15 cellular contexts compared by ENCODE assay signal in the genomic region with DNA sequence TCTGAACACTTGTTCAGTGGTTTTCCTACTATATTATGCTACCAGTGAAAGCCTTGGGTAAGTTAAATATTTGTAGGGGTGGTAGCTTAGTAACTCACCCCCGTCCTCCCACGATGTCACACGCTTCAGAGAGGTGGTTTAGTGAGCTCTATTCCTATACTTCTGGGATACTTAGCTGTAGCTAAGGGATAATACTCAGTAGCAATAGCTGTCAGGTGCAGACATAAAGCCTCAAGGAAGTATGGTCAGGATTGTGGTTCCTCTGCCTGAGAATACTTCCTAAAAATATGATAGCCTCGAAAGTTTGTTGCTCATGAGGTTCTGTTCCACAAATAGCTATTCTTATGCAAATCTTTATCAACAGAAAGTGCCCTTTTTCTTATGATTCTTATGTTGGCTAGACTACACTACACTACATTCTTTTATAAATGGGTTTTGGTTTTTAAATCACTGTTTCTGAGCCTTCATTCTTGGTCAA. TPM values are rescaled to one million over a fixed set of nuclear protein-coding genes. Genes with fewer than 3 reads are reported as not detected.
A peak's percentile ranks its signal among the peaks of the same experiment; 100 is the strongest.
DNase-seq lines count a peak whose midpoint lies in the region; ATAC-seq, FAIRE-seq and TF ChIP-seq lines count a peak whose summit lies in the region.
"Had no signal": no experiment of that assay in that cellular context is flagged by ENCODE, and none has a peak within 500 bp of the region (broad histone marks: within the 10 kb centered on the region; RNA-seq: fewer than 3 reads in every experiment).

No MANE protein-coding gene starts in this region.

- H3K9ac ChIP-seq in GM12878 (ENCODE audit: control insufficient read depth, insufficient read depth, low read length), result peak overlapping the region; percentile 5; the same call in 1 of the 2 replicates
- H3K9ac ChIP-seq in GM23248, result no peak overlapping the region

- intact Hi-C loops in GM12878 (cut with micrococcal nuclease; ENCODE audit: unreplicated experiment), result no loop called here
- intact Hi-C loops in sciatic nerve (cut with DNase I), result no loop called here

- H3K27ac ChIP-seq in GM12878 (ENCODE audit: control insufficient read depth, insufficient read depth) (peak overlapping the region; percentile 63), GM23248 (no peak overlapping the region)
- H3K27ac ChIP-seq: gastrocnemius medialis, tibial nerve had no signal

- 10% methylated on average over 4 of the region's 4 CpGs for WGBS in GM12878 (ENCODE audit: insufficient coverage, insufficient replicate concordance, low lambda C conversion rate, missing lambda C conversion rate)
- 73 to 74% methylated on average over 4 of the region's 4 CpGs for WGBS in GM23248 (ENCODE audit: low coverage in 1 of 2, low lambda C conversion rate in 2 of 2, missing lambda C conversion rate in 2 of 2), 2 experiments

- SMC1A ChIA-PET in GM12878 (lab: Charles Lee; ENCODE audit: uncharacterized antibody, unreplicated experiment), result interaction anchor here (0.9 to 2.6 kb wide), 11 partner anchors 9 to 195 kb away, joined by 3 to 17 read pairs (median 5); no protein-coding TSS in a partner anchor

- no peak for TF ChIP-seq CTCF in GM12875 (IDR thresholded peaks at IDR 0.05; ENCODE audit: borderline replicate concordance, insufficient read depth, low read depth, low read length)
- TF ChIP-seq CTCF in GM12878 (IDR thresholded peaks at IDR 0.05 in 2 of 3, conservative IDR thresholded peaks at IDR 0.05 in 1 of 3; ENCODE audit: control insufficient read depth in 2 of 3, extremely low read depth in 1 of 3, insufficient read depth in 1 of 3, low read depth in 3 of 3, low read length in 3 of 3), result no peak

- H3K36me3 ChIP-seq in GM12878 (ENCODE audit: control insufficient read depth in 2 of 2, insufficient read depth in 2 of 2, low read length in 1 of 2), result peaks cover 19 to 55% of the 10 kb centered on the region in 2 experiments
- H3K36me3 ChIP-seq in GM23248 (ENCODE audit: low read depth), result peaks cover 89% of the 10 kb centered on the region

- in situ Hi-C loops in GM12878 (cut with MboI) (no loop called here), GM23248 (cut with MboI) (no loop called here)

- H3K27me3 ChIP-seq in GM12878 (replicated peaks in 1 of 2; ENCODE audit: control insufficient read depth in 2 of 2, insufficient read depth in 2 of 2, low read length in 1 of 2) (no peaks in the 10 kb centered on the region), GM23248 (replicated peaks; ENCODE audit: insufficient read depth) (no peaks in the 10 kb centered on the region)
- H3K27me3 ChIP-seq: gastrocnemius medialis, tibial nerve had no signal

- RAD21 ChIA-PET in GM12878 (lab: Charles Lee; ENCODE audit: unreplicated experiment), result interaction anchor here (0.9 to 2.6 kb wide), 8 partner anchors 9 to 195 kb away, joined by 3 to 20 read pairs (median 4); no protein-coding TSS in a partner anchor

- H3K9me3 ChIP-seq in GM12878 (replicated peaks; ENCODE audit: control insufficient read depth, insufficient read depth, low read length), result no peaks in the 10 kb centered on the region
- H3K9me3 ChIP-seq in GM23248 (ENCODE audit: low read depth), result no peaks in the 10 kb centered on the region
- H3K9me3 ChIP-seq: gastrocnemius medialis, tibial nerve had no signal

- POLR2A ChIA-PET in GM12878 (lab: Charles Lee), result interaction anchor here (0.6 to 1.8 kb wide), 5 partner anchors 9 to 127 kb away, joined by 3 to 11 read pairs (median 4); partner anchors contain the start of gene DLST

- peak; percentile 54 for ATAC-seq in GM21367 (IDR thresholded peaks at IDR 0.05; ENCODE audit: unreplicated experiment)
- peak; percentile 60 for ATAC-seq in HG03175 (IDR thresholded peaks at IDR 0.05; ENCODE audit: unreplicated experiment)
- peak; percentile 69 for ATAC-seq in GM12878
- ATAC-seq in GM21717 (IDR thresholded peaks at IDR 0.05; ENCODE audit: unreplicated experiment), result no peak
- ATAC-seq in sciatic nerve, result no peak
- ATAC-seq: gastrocnemius medialis, left lobe of liver had no signal

- no peak overlapping the region for H2AFZ ChIP-seq in GM12878 (ENCODE audit: control insufficient read depth, low read depth, low read length)
- no peak overlapping the region for H2AFZ ChIP-seq in GM23248

- H3K4me3 ChIP-seq in GM12875 (ENCODE audit: low read depth, low read length) (peak overlapping the region; percentile 19), GM12878 (no peak overlapping the region; the same call in 1 of the 2 replicates), GM23248 (no peak overlapping the region)
- H3K4me3 ChIP-seq: gastrocnemius medialis, tibial nerve had no signal

- CTCF ChIA-PET in GM12878 (lab: Yijun Ruan, JAX), result interaction anchor here (0.6 to 26.0 kb wide), 11 partner anchors 9 to 195 kb away, joined by 3 to 552 read pairs (median 5); partner anchors contain the start of gene DLST

- no peak for TF ChIP-seq RAD21 in GM12878 (IDR thresholded peaks at IDR 0.05; ENCODE audit: insufficient read depth, low read depth, low read length)

- no peaks in the 10 kb centered on the region for H3K9me2 ChIP-seq in GM23248 (ENCODE audit: insufficient read depth)

- H3F3A ChIP-seq in GM23248 (ENCODE audit: insufficient read depth), result peaks cover 24% of the 10 kb centered on the region

- FAIRE-seq in GM12878 (lab: Jason Lieb, UNC), result peak; percentile 41
- FAIRE-seq: colon had no signal

- no TSS peak for BruUV-seq in GM12878 (replicated peaks; lab: Mats Ljungman, UMichigan)

- H3K79me2 ChIP-seq in GM12878 (ENCODE audit: control insufficient read depth, insufficient read depth, low read length) (no peaks in the 10 kb centered on the region), GM23248 (ENCODE audit: insufficient read depth) (peaks cover 70% of the 10 kb centered on the region)

- DNase-seq in GM12878 (ENCODE audit: low read depth, low spot score), result peak; percentile 37
- DNase-seq in GM23248, result no peak
- DNase-seq in KG1 (lab: John Stamatoyannopoulos, UW), result no peak
- no peak for DNase-seq in sciatic nerve (ENCODE audit: low spot score)
- DNase-seq: activated effector memory CD4-positive, alpha-beta T cell treated with Interleukin-2 at 50 U/mL for 16 hours; gastrocnemius medialis had no signal

- H3K4me1 ChIP-seq in GM12878 (ENCODE audit: control insufficient read depth, insufficient read depth, low read length), result peaks cover 35% of the 10 kb centered on the region
- peaks cover 17% of the 10 kb centered on the region for H3K4me1 ChIP-seq in GM23248 (ENCODE audit: insufficient read depth)

- H4K20me1 ChIP-seq in GM12878 (ENCODE audit: control insufficient read depth, insufficient read depth), result no peaks in the 10 kb centered on the region
- peaks cover 4% of the 10 kb centered on the region; the same call in 1 of the 2 replicates for H4K20me1 ChIP-seq in GM23248 (ENCODE audit: insufficient read depth)

- no peak for TF ChIP-seq POLR2A in GM12878 (IDR thresholded peaks at IDR 0.05; ENCODE audit: low read depth, low read length)

- TF ChIP-seq EP300 in GM12878 (IDR thresholded peaks at IDR 0.05; ENCODE audit: borderline replicate concordance in 1 of 2, control insufficient read depth in 1 of 2, low read depth in 2 of 2, low read length in 2 of 2), result no peak

- H3K4me2 ChIP-seq in GM12878 (ENCODE audit: control insufficient read depth, insufficient read depth) (peak overlapping the region; percentile 67), GM23248 (ENCODE audit: unreplicated experiment) (no peak overlapping the region)

RNA-seq across cellular contexts. Expression of gene DLST, which starts 11.9 kb away (rescaled TPM):
- 115 and 132 TPM in 2 replicates for total RNA-seq in GM12878 (2013; cell fraction: nucleolus; rRNA removed)
- total RNA-seq in GM12878 (2014; rRNA removed) (64.7 and 67.0 TPM in 2 replicates), GM12878 (2014; rRNA removed; fragmentation: Illumina TruSeq; extraction: Trizol) (68.3 and 72.9 TPM in 2 replicates), GM12878 (2021) (118 and 126 TPM in 2 replicates), sciatic nerve (79.6 TPM)
- polyA plus RNA-seq in GM12878 (2011; ENCODE audit: low read depth), result 49.5 TPM
- polyA plus RNA-seq in GM12878 (2011; rRNA removed) (127 and 141 TPM in 2 replicates), GM12878 (2014; fragmentation: Illumina TruSeq; extraction: Trizol) (116 and 119 TPM in 2 replicates), GM12878 (2014; fragmentation: Nextera tagmentation; extraction: Ambion mirVana) (10 to 100 TPM in 1 of 2 experiments, 1 to 10 TPM in 1; 2.9 to 12.2 TPM), GM12878 (2014; rRNA removed) (113 and 116 TPM in 2 replicates), GM12878 (2016; fragmentation: Nextera tagmentation; extraction: Ambion mirVana) (10 to 100 TPM; 10.8 to 14.9 TPM), GM23248 (2016; fragmentation: Nextera tagmentation; extraction: Ambion mirVana) (11.8 and 12.4 TPM in 2 replicates)
- polyA plus RNA-seq in GM12878 (2011; cell fraction: cytosol; rRNA removed), result 189 and 215 TPM in 2 replicates
- polyA plus RNA-seq in GM12878 (2011; cell fraction: nucleus; rRNA removed), result 134 and 155 TPM in 2 replicates
- polyA plus RNA-seq in GM12878 (2012), result 68.5 and 77.5 TPM in 2 replicates
- 130 and 164 TPM in 2 replicates for polyA minus RNA-seq in GM12878 (2011; rRNA and poly(A)+ RNA removed)
- polyA minus RNA-seq in GM12878 (2011; cell fraction: cytosol; rRNA and poly(A)+ RNA removed), result 32.6 and 43.8 TPM in 2 replicates
- 40.4 and 50.0 TPM in 2 replicates for polyA minus RNA-seq in GM12878 (2011; cell fraction: nucleus; rRNA and poly(A)+ RNA removed)
- total RNA-seq in GM23248 (2014; rRNA removed; shearing (Covaris generic)), result 60.8 and 88.1 TPM in 2 replicates

RNA-seq across cellular contexts. Expression of gene PROX2, which starts 17.7 kb away (rescaled TPM):
- total RNA-seq in GM12878 (2013; cell fraction: nucleolus; rRNA removed), result not detected in 2 replicates
- total RNA-seq in GM12878 (2014; rRNA removed) (0.16 and 0.23 TPM in 2 replicates), GM12878 (2014; rRNA removed; fragmentation: Illumina TruSeq; extraction: Trizol) (0.27 and 0.37 TPM in 2 replicates), GM12878 (2021) (0.11 and 0.33 TPM in 2 replicates), sciatic nerve (not detected)
- polyA plus RNA-seq in GM12878 (2011; ENCODE audit: low read depth), result 0.29 TPM
- polyA plus RNA-seq in GM12878 (2011; rRNA removed) (0.03 and 0.11 TPM in 2 replicates), GM12878 (2014; fragmentation: Illumina TruSeq; extraction: Trizol) (0.16 TPM in 1 of 2 replicates, not detected in the other), GM12878 (2014; fragmentation: Nextera tagmentation; extraction: Ambion mirVana) (under 1 TPM; 0.04 to 0.05 TPM), GM12878 (2014; rRNA removed) (0.08 and 0.12 TPM in 2 replicates), GM12878 (2016; fragmentation: Nextera tagmentation; extraction: Ambion mirVana) (under 1 TPM; 0.28 to 0.42 TPM), GM23248 (2016; fragmentation: Nextera tagmentation; extraction: Ambion mirVana) (0.05 TPM in 1 of 2 replicates, not detected in the other)
- not detected in 2 replicates for polyA plus RNA-seq in GM12878 (2011; cell fraction: cytosol; rRNA removed)
- polyA plus RNA-seq in GM12878 (2011; cell fraction: nucleus; rRNA removed), result 0.03 TPM in 1 of 2 replicates, not detected in the other
- polyA plus RNA-seq in GM12878 (2012), result 0.38 and 0.50 TPM in 2 replicates
- not detected in 2 replicates for polyA minus RNA-seq in GM12878 (2011; rRNA and poly(A)+ RNA removed)
- polyA minus RNA-seq in GM12878 (2011; cell fraction: cytosol; rRNA and poly(A)+ RNA removed), result not detected in 2 replicates
- polyA minus RNA-seq in GM12878 (2011; cell fraction: nucleus; rRNA and poly(A)+ RNA removed), result not detected in 2 replicates
- total RNA-seq in GM23248 (2014; rRNA removed; shearing (Covaris generic)), result not detected in 2 replicates
- total RNA-seq: gastrocnemius medialis, left lobe of liver, MCF 10A, posterior vena cava, tibial nerve had no signal

RNA-seq across cellular contexts. Expression of gene RPS6KL1, which starts 29.4 kb away (rescaled TPM):
- 0.37 and 0.96 TPM in 2 replicates for total RNA-seq in GM12878 (2013; cell fraction: nucleolus; rRNA removed)
- total RNA-seq in GM12878 (2014; rRNA removed), result 3.5 and 4.7 TPM in 2 replicates
- total RNA-seq in GM12878 (2014; rRNA removed; fragmentation: Illumina TruSeq; extraction: Trizol), result 1.9 and 2.1 TPM in 2 replicates
- 2.8 and 4.2 TPM in 2 replicates for total RNA-seq in GM12878 (2021)
- 0.85 TPM for polyA plus RNA-seq in GM12878 (2011; ENCODE audit: low read depth)
- 0.04 and 0.14 TPM in 2 replicates for polyA plus RNA-seq in GM12878 (2011; rRNA removed)
- 0.07 and 0.08 TPM in 2 replicates for polyA plus RNA-seq in GM12878 (2011; cell fraction: cytosol; rRNA removed)
- 0.22 and 0.31 TPM in 2 replicates for polyA plus RNA-seq in GM12878 (2011; cell fraction: nucleus; rRNA removed)
- polyA plus RNA-seq in GM12878 (2012), result 2.6 and 2.9 TPM in 2 replicates
- 0.54 and 2.1 TPM in 2 replicates for polyA plus RNA-seq in GM12878 (2014; fragmentation: Illumina TruSeq; extraction: Trizol)
- under 1 TPM; 0.23 to 0.73 TPM for polyA plus RNA-seq in GM12878 (2014; fragmentation: Nextera tagmentation; extraction: Ambion mirVana)
- 3.4 and 4.2 TPM in 2 replicates for polyA plus RNA-seq in GM12878 (2014; rRNA removed)
- 1 to 10 TPM; 1.3 to 2.0 TPM for polyA plus RNA-seq in GM12878 (2016; fragmentation: Nextera tagmentation; extraction: Ambion mirVana)
- polyA minus RNA-seq in GM12878 (2011; rRNA and poly(A)+ RNA removed), result 0.05 TPM in 1 of 2 replicates, not detected in the other
- not detected in 2 replicates for polyA minus RNA-seq in GM12878 (2011; cell fraction: cytosol; rRNA and poly(A)+ RNA removed)
- 0.29 TPM in 1 of 2 replicates, not detected in the other for polyA minus RNA-seq in GM12878 (2011; cell fraction: nucleus; rRNA and poly(A)+ RNA removed)
- total RNA-seq in GM23248 (2014; rRNA removed; shearing (Covaris generic)), result 0.38 and 1.4 TPM in 2 replicates
- 0.23 TPM in 1 of 2 replicates, not detected in the other for polyA plus RNA-seq in GM23248 (2016; fragmentation: Nextera tagmentation; extraction: Ambion mirVana)
- 4.7 TPM for total RNA-seq in sciatic nerve

Comparison
In these comparisons a context has a peak if more than half of its experiments do, and no peak if none do; other contexts are left out.
1. ATAC-seq: peak in GM21367 (single experiment), HG03175 (single experiment) and GM12878 (single experiment); none in GM21717 (single experiment) and sciatic nerve (single experiment).